In the genomic region with DNA sequence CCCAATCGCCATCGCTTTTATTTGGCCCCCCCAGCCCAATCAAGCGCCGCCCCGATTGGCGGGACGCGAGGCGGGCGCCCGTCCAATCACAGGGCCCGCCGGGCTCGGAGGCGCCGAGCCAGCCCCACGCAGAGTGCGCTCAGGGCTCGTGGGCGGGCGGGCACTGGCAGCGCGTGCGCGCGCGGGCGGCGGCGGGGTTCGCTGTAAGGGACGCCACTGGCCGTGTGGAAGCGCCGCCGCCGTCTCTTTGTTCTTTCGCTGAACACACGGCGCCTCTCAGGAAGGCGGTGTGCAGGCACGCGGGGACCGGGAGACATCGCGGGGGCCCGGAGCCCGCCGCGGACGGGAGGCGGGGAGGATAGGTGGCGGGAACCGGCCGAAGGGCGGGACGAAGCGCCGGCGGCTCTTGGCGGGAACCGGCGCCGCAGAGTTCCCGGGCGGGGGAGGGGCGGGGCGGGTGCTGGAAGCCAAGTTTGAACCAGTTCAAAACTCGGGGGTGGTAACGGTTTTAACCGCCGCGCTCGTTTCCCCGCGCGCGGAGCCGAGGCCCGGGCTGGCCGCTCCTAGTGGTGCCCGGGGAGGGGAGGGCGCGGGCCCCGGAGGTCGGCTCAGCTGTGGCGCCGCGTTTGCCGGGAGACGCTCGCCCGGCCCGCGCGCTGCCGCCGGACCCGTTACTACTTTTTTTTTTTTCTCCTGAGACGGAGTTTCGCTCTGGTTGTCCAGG, we compare ENCODE assay signal across 1 cellular context.
TF ChIP-seq lines count a peak whose summit lies in the region.

No MANE protein-coding gene starts in this region.

TF ChIP-seq in HepG2, 621 proteins besides CTCF, POLR2A, EP300 and RAD21 (continued from another document and continues in another):
- TF ChIP-seq, protein P1, sequence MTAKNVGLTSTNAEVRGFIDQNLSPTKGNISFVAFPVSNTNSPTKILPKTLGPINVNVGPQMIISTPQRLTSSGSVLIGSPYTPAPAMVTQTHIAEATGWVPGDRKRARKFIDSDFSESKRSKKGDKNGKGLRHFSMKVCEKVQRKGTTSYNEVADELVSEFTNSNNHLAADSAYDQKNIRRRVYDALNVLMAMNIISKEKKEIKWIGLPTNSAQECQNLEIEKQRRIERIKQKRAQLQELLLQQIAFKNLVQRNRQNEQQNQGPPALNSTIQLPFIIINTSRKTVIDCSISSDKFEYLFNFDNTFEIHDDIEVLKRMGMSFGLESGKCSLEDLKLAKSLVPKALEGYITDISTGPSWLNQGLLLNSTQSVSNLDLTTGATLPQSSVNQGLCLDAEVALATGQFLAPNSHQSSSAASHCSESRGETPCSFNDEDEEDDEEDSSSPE (CRISPR knock-in tag; IDR thresholded peaks at IDR 0.05), result peak; percentile 98
- peak; percentile 53; the same call in 1 of the 2 replicates for TF ChIP-seq RFXAP (CRISPR knock-in tag; IDR thresholded peaks at IDR 0.05; ENCODE audit: borderline replicate concordance)
- peak; percentile 64; the same call in 1 of the 2 replicates for TF ChIP-seq HES4 (CRISPR knock-in tag; IDR thresholded peaks at IDR 0.05; ENCODE audit: borderline replicate concordance)
- no peak for TF ChIP-seq ZNF737 (CRISPR knock-in tag; IDR thresholded peaks at IDR 0.05; ENCODE audit: borderline replicate concordance)
- peak; percentile 58 for TF ChIP-seq TBX2 (CRISPR knock-in tag; IDR thresholded peaks at IDR 0.05; ENCODE audit: borderline replicate concordance)
- TF ChIP-seq, protein P2, sequence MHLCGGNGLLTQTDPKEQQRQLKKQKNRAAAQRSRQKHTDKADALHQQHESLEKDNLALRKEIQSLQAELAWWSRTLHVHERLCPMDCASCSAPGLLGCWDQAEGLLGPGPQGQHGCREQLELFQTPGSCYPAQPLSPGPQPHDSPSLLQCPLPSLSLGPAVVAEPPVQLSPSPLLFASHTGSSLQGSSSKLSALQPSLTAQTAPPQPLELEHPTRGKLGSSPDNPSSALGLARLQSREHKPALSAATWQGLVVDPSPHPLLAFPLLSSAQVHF (CRISPR knock-in tag; IDR thresholded peaks at IDR 0.05), result peak; percentile 94
- 0 out of 2 replicates have a peak, but pooled peaks have one; percentile 26 for TF ChIP-seq ZNF777 (CRISPR knock-in tag; IDR thresholded peaks at IDR 0.05)
- TF ChIP-seq, protein P3, sequence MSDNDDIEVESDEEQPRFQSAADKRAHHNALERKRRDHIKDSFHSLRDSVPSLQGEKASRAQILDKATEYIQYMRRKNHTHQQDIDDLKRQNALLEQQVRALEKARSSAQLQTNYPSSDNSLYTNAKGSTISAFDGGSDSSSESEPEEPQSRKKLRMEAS (IDR thresholded peaks at IDR 0.05), result peak; percentile 91
- TF ChIP-seq, protein P4, sequence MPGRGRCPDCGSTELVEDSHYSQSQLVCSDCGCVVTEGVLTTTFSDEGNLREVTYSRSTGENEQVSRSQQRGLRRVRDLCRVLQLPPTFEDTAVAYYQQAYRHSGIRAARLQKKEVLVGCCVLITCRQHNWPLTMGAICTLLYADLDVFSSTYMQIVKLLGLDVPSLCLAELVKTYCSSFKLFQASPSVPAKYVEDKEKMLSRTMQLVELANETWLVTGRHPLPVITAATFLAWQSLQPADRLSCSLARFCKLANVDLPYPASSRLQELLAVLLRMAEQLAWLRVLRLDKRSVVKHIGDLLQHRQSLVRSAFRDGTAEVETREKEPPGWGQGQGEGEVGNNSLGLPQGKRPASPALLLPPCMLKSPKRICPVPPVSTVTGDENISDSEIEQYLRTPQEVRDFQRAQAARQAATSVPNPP (CRISPR knock-in tag; IDR thresholded peaks at IDR 0.05), result peak; percentile 69
- peak; percentile 93 for TF ChIP-seq ZC3H13 (CRISPR knock-in tag; IDR thresholded peaks at IDR 0.05)
- TF ChIP-seq NKX3-1 (CRISPR knock-in tag; IDR thresholded peaks at IDR 0.05), result no peak
- TF ChIP-seq, protein P5, sequence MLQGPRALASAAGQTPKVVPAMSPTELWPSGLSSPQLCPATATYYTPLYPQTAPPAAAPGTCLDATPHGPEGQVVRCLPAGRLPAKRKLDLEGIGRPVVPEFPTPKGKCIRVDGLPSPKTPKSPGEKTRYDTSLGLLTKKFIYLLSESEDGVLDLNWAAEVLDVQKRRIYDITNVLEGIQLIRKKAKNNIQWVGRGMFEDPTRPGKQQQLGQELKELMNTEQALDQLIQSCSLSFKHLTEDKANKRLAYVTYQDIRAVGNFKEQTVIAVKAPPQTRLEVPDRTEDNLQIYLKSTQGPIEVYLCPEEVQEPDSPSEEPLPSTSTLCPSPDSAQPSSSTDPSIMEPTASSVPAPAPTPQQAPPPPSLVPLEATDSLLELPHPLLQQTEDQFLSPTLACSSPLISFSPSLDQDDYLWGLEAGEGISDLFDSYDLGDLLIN (CRISPR knock-in tag; IDR thresholded peaks at IDR 0.05; ENCODE audit: borderline replicate concordance), result peak; percentile 90; the same call in 1 of the 2 replicates
- TF ChIP-seq TMF1 (CRISPR knock-in tag; IDR thresholded peaks at IDR 0.05; ENCODE audit: low read depth), result peak; percentile 95; the same call in 1 of the 2 replicates
- 0 out of 2 replicates have a peak, but pooled peaks have one; percentile 37 for TF ChIP-seq GTF2F1 (IDR thresholded peaks at IDR 0.05; ENCODE audit: low read length)
- TF ChIP-seq, protein P6, sequence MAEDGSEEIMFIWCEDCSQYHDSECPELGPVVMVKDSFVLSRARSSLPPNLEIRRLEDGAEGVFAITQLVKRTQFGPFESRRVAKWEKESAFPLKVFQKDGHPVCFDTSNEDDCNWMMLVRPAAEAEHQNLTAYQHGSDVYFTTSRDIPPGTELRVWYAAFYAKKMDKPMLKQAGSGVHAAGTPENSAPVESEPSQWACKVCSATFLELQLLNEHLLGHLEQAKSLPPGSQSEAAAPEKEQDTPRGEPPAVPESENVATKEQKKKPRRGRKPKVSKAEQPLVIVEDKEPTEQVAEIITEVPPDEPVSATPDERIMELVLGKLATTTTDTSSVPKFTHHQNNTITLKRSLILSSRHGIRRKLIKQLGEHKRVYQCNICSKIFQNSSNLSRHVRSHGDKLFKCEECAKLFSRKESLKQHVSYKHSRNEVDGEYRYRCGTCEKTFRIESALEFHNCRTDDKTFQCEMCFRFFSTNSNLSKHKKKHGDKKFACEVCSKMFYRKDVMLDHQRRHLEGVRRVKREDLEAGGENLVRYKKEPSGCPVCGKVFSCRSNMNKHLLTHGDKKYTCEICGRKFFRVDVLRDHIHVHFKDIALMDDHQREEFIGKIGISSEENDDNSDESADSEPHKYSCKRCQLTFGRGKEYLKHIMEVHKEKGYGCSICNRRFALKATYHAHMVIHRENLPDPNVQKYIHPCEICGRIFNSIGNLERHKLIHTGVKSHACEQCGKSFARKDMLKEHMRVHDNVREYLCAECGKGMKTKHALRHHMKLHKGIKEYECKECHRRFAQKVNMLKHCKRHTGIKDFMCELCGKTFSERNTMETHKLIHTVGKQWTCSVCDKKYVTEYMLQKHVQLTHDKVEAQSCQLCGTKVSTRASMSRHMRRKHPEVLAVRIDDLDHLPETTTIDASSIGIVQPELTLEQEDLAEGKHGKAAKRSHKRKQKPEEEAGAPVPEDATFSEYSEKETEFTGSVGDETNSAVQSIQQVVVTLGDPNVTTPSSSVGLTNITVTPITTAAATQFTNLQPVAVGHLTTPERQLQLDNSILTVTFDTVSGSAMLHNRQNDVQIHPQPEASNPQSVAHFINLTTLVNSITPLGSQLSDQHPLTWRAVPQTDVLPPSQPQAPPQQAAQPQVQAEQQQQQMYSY (CRISPR knock-in tag; IDR thresholded peaks at IDR 0.05), result peak; percentile 52; the same call in 1 of the 2 replicates
- TF ChIP-seq CHD2 (IDR thresholded peaks at IDR 0.05; ENCODE audit: low read depth, low read length), result 0 out of 2 replicates have a peak, but pooled peaks have one; percentile 22
- TF ChIP-seq ZNF562 (CRISPR knock-in tag; IDR thresholded peaks at IDR 0.05; ENCODE audit: borderline replicate concordance), result peak; percentile 80
- TF ChIP-seq SOX6 (IDR thresholded peaks at IDR 0.05), result no peak
- peak; percentile 29; the same call in 1 of the 2 replicates for TF ChIP-seq SOX6 (CRISPR knock-in tag; IDR thresholded peaks at IDR 0.05)
- TF ChIP-seq ZNF776 (CRISPR knock-in tag; IDR thresholded peaks at IDR 0.05), result peak; percentile 79; the same call in 1 of the 2 replicates
- TF ChIP-seq HOXD1 (CRISPR knock-in tag; IDR thresholded peaks at IDR 0.05), result peak; percentile 70; the same call in 1 of the 2 replicates
- peak; percentile 76; the same call in 1 of the 3 replicates for TF ChIP-seq MXI1 (IDR thresholded peaks at IDR 0.05; ENCODE audit: borderline replicate concordance, low read depth, low read length)
- peak; percentile 63; the same call in 1 of the 2 replicates for TF ChIP-seq MAF1 (CRISPR knock-in tag; IDR thresholded peaks at IDR 0.05; ENCODE audit: borderline replicate concordance)
- TF ChIP-seq HNRNPLL (IDR thresholded peaks at IDR 0.05; ENCODE audit: low read depth, low read length, poor library complexity, severe bottlenecking), result peak; percentile 92
- TF ChIP-seq, protein P7, sequence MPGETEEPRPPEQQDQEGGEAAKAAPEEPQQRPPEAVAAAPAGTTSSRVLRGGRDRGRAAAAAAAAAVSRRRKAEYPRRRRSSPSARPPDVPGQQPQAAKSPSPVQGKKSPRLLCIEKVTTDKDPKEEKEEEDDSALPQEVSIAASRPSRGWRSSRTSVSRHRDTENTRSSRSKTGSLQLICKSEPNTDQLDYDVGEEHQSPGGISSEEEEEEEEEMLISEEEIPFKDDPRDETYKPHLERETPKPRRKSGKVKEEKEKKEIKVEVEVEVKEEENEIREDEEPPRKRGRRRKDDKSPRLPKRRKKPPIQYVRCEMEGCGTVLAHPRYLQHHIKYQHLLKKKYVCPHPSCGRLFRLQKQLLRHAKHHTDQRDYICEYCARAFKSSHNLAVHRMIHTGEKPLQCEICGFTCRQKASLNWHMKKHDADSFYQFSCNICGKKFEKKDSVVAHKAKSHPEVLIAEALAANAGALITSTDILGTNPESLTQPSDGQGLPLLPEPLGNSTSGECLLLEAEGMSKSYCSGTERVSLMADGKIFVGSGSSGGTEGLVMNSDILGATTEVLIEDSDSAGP (CRISPR knock-in tag; IDR thresholded peaks at IDR 0.05; ENCODE audit: borderline replicate concordance), result peak; percentile 56; the same call in 1 of the 2 replicates
- TF ChIP-seq, protein P8, sequence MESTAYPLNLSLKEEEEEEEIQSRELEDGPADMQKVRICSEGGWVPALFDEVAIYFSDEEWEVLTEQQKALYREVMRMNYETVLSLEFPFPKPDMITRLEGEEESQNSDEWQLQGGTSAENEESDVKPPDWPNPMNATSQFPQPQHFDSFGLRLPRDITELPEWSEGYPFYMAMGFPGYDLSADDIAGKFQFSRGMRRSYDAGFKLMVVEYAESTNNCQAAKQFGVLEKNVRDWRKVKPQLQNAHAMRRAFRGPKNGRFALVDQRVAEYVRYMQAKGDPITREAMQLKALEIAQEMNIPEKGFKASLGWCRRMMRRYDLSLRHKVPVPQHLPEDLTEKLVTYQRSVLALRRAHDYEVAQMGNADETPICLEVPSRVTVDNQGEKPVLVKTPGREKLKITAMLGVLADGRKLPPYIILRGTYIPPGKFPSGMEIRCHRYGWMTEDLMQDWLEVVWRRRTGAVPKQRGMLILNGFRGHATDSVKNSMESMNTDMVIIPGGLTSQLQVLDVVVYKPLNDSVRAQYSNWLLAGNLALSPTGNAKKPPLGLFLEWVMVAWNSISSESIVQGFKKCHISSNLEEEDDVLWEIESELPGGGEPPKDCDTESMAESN (CRISPR knock-in tag; conservative IDR thresholded peaks at IDR 0.05), result peak; percentile 92
- TF ChIP-seq CBX1 (IDR thresholded peaks at IDR 0.05; ENCODE audit: low read depth), result peak; percentile 63
- peak; percentile 63 for TF ChIP-seq ZFY (CRISPR knock-in tag; IDR thresholded peaks at IDR 0.05)
- TF ChIP-seq, protein P9, sequence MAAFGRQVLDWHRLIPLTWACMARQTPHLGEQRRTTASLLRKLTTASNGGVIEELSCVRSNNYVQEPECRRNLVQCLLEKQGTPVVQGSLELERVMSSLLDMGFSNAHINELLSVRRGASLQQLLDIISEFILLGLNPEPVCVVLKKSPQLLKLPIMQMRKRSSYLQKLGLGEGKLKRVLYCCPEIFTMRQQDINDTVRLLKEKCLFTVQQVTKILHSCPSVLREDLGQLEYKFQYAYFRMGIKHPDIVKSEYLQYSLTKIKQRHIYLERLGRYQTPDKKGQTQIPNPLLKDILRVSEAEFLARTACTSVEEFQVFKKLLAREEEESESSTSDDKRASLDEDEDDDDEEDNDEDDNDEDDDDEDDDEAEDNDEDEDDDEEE (CRISPR knock-in tag; IDR thresholded peaks at IDR 0.05), result no peak
- TF ChIP-seq ZNF780A (CRISPR knock-in tag; IDR thresholded peaks at IDR 0.05), result peak; percentile 58
